In the genomic region with DNA sequence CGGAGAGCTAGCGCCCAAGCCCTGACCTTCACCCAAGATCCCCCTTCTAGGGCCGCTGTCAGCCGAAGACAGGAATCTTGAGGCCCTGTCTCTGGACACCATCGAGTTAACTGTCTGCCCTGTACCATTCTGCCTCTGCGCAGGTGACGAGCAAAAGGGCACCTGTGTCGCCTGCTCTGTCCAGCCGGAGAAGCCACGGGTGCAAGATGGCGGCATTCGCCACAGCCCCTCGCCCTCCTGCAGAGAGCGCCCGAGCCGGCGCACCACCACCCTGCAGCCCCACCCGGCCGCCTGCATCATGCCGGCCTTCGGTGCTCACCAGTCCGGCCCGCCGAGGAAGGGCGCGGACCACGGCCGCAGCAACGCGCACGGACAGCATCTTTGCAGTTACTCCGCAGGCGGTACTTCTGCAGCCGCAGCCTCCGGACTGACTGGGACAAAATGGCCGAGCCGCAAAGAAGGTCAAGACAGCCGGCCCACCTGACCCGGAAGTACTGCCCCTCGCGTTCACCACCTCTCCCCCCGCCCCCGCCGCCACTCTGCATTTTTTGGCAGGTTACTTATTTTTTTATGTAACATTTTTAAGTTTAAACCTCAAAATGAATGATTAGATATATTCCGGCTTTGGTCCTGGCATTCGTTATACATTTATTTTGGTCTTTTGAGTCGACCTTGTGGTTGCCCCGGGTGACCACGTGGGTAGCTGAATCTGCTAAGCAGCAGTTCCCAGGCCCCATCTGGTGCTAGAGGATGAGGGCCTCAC, we compare ENCODE assay signal across 8 cellular contexts. TPM values are rescaled to one million over a fixed set of nuclear protein-coding genes. Genes with fewer than 3 reads are reported as not detected.
DNase-seq lines count a peak whose midpoint lies in the region; ATAC-seq and TF ChIP-seq lines count a peak whose summit lies in the region.

A gene (minus strand): TSS at position 444 of the 763 bp plus-strand sequence. CDS start 65 bp downstream, at position 379.

- ATAC-seq in GM18873 (IDR thresholded peaks at IDR 0.05; ENCODE audit: low FRiP score, unreplicated experiment) (peak; percentile 80), HG03139 (IDR thresholded peaks at IDR 0.05; ENCODE audit: unreplicated experiment) (peak; percentile 74)

- H3K27me3 ChIP-seq in layer of hippocampus (ENCODE audit: control insufficient read depth, insufficient read depth, low read length), result no peaks in the 10 kb centered on the region

- H3K9me3 Mint-ChIP-seq in chondrocyte (ENCODE audit: low read depth), result no peaks in the 10 kb centered on the region

- H3K36me3 Mint-ChIP-seq in chondrocyte (ENCODE audit: low read depth), result peaks cover 2% of the 10 kb centered on the region

- peak within 1 kb of the TSS; percentile 93 for H3K27ac ChIP-seq in layer of hippocampus (ENCODE audit: low read depth, low read length)

- peak within 1 kb of the TSS; percentile 99 for H3K27ac Mint-ChIP-seq in chondrocyte (ENCODE audit: unreplicated experiment)

- peak within 1 kb of the TSS; percentile 97 for H3K4me3 Mint-ChIP-seq in chondrocyte (ENCODE audit: unreplicated experiment)

- DNase-seq in AG09309 (ENCODE audit: low read depth) (no peak), NCI-H446 (lab: John Stamatoyannopoulos, UW) (peak; percentile 75 to 84), chondrocyte (ENCODE audit: low spot score) (peak; percentile 94)
- DNase-seq in activated CD4-positive, alpha-beta T cell treated with anti-CD3 and anti-CD28 coated beads for 1 hour, result peak; percentile 78
- DNase-seq in stimulated activated CD4-positive, alpha-beta T cell treated with anti-CD3 and anti-CD28 coated beads, Interleukin-1b, Interleukin-23, amount 100 ng/mL, for 4 hours (ENCODE audit: low read depth in 2 of 2), result peak; percentile 73 to 84

- TF ChIP-seq CTCF in AG09309 (IDR thresholded peaks at IDR 0.05; ENCODE audit: control insufficient read depth, insufficient read depth, low read depth, low read length, missing control alignments) (no peak), chondrocyte (IDR thresholded peaks at IDR 0.05) (peak; percentile 47)

- H3K27me3 Mint-ChIP-seq in chondrocyte (ENCODE audit: low read depth), result no peaks in the 10 kb centered on the region

- H3K4me1 Mint-ChIP-seq in chondrocyte (ENCODE audit: low read depth), result peaks cover 30% of the 10 kb centered on the region

- H3K4me3 ChIP-seq in AG09309 (ENCODE audit: control insufficient read depth, low read depth, low read length), result peak within 1 kb of the TSS; percentile 76

RNA-seq across cellular contexts. Expression of the gene that starts here (rescaled TPM):
- 274 to 325 TPM (median 290 TPM) in 3 replicates for total RNA-seq in chondrocyte
